Comparison of ENCODE assay signal across 22 cellular contexts in the genomic region with DNA sequence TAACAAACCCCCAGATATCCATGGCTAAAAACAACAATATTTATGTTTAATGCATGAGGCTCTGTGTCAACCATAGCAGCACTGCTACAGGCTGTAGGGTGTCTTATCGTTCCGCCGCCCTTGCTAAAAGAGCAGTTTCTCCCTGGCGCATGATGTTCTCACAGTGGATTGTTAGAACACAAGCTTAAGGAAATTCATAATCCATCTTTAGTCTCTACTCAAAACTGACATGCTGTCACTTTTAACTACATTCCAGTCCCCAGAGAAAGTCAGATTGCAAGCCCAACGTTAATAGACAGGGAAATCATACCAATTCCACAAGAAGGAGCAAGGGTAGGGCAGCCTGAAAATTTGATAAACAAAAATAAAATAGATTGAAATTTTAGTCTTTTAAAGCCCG.
"Had no signal": no experiment of that assay in that cellular context is flagged by ENCODE, and none has a peak within 500 bp of the region (broad histone marks: within the 10 kb centered on the region; RNA-seq: fewer than 3 reads in every experiment).

No MANE protein-coding gene starts in this region.

- ATAC-seq: effector memory CD8-positive, alpha-beta T cell; esophagus mucosa; gastrocnemius medialis; heart right ventricle; left cardiac atrium; left lung; left ventricle myocardium superior; lower lobe of right lung had no signal

- H3K9me3 ChIP-seq: esophagus squamous epithelium, gastrocnemius medialis, heart right ventricle, left lung, lower lobe of right lung had no signal

- H3K27ac Mint-ChIP-seq: dendritic cell treated with granulocyte-macrophage colony-stimulating factor and Interleukin-4, amounts not matched to agents 40 ng/mL and 50 ng/mL, for 4 days; effector memory CD8-positive, alpha-beta T cell; endodermal cell had no signal

- H3K27me3 Mint-ChIP-seq: dendritic cell treated with granulocyte-macrophage colony-stimulating factor and Interleukin-4, amounts not matched to agents 40 ng/mL and 50 ng/mL, for 4 days; effector memory CD8-positive, alpha-beta T cell had no signal

- H3K4me3 Mint-ChIP-seq: dendritic cell treated with granulocyte-macrophage colony-stimulating factor and Interleukin-4, amounts not matched to agents 40 ng/mL and 50 ng/mL, for 4 days; effector memory CD8-positive, alpha-beta T cell; endodermal cell had no signal

- H3K27ac ChIP-seq: epithelial cell of prostate, esophagus squamous epithelium, gastrocnemius medialis, heart right ventricle, left lung, lower lobe of right lung had no signal

- H3K4me3 ChIP-seq: esophagus squamous epithelium, gastrocnemius medialis, heart right ventricle, left lung, lower lobe of right lung had no signal

- H3K27me3 ChIP-seq: esophagus squamous epithelium, gastrocnemius medialis, heart right ventricle, left lung had no signal

- H3K36me3 ChIP-seq: esophagus squamous epithelium, gastrocnemius medialis, heart right ventricle, left lung, lower lobe of right lung had no signal

- H3K4me1 ChIP-seq: esophagus squamous epithelium, gastrocnemius medialis, heart right ventricle, left lung, lower lobe of right lung had no signal

- DNase-seq: cortex of kidney; effector CD8-positive, alpha-beta T cell; effector memory CD8-positive, alpha-beta T cell; endodermal cell; erythroblast; esophagus squamous epithelium; foreskin fibroblast; foreskin melanocyte; gastrocnemius medialis; glutamatergic neuron; head of caudate nucleus; heart right ventricle; hippocampal formation; left cardiac atrium; left lung; left ventricle myocardium superior; lower lobe of right lung; mesenchymal stem cell; midbrain had no signal
